Comparison of ENCODE assay signal across 10 cellular contexts in genomic region chr21:26840912-26841311, GRCh38. TPM values are rescaled to one million over a fixed set of nuclear protein-coding genes. Genes with fewer than 3 reads are reported as not detected.
DNase-seq lines count a peak whose midpoint lies in the region; ATAC-seq and TF ChIP-seq lines count a peak whose summit lies in the region.
"Had no signal": no experiment of that assay in that cellular context is flagged by ENCODE, and none has a peak within 500 bp of the region (broad histone marks: within the 10 kb centered on the region; RNA-seq: fewer than 3 reads in every experiment).

No MANE protein-coding gene starts in this region.

- DNase-seq in AG04449 (ENCODE audit: low read depth, low spot score) (peak; percentile 72), chondrocyte (ENCODE audit: low spot score) (no peak), mesothelial cell of epicardium (ENCODE audit: low spot score in 2 of 2, unreplicated experiment in 2 of 2) (no peak), Peyer's patch (no peak), MV-4-11 (lab: John Stamatoyannopoulos, UW) (no peak)
- DNase-seq in activated CD8-positive, alpha-beta memory T cell treated with anti-CD3 and anti-CD28 coated beads, Interleukin-2, amount 50 U/mL, for 4 hours, result no peak
- DNase-seq: activated CD4-positive, alpha-beta T cell treated with anti-CD3 and anti-CD28 coated beads, Interleukin-2, amount 50 U/mL, for 1 hour had no signal

- peaks cover 0 to 6% (median 0%) of the 10 kb centered on the region in 4 donors for H3K4me1 ChIP-seq in Peyer's patch

- POLR2A ChIA-PET in AG04449 (lab: Yijun Ruan, JAX), result interaction anchor here (0.6 kb wide), 1 partner anchor 12 kb away, joined by 3 read pairs; no protein-coding TSS in a partner anchor

- H3K27ac ChIP-seq in Peyer's patch, result no peak overlapping the region

- no peak for TF ChIP-seq POLR2A in Peyer's patch (IDR thresholded peaks at IDR 0.05)

- no peaks in the 10 kb centered on the region for H3K9me3 Mint-ChIP-seq in chondrocyte (ENCODE audit: low read depth)
- H3K9me3 Mint-ChIP-seq in mesothelial cell of epicardium, result no peaks in the 10 kb centered on the region
- H3K9me3 Mint-ChIP-seq: effector memory CD8-positive, alpha-beta T cell had no signal

- peaks cover 0 to 30% (median 0%) of the 10 kb centered on the region in 3 donors for H3K36me3 ChIP-seq in Peyer's patch

- H3K4me3 ChIP-seq in AG04449 (ENCODE audit: low read depth, low read length) (peak overlapping the region; percentile 40), Peyer's patch (peak overlapping the region in 2 of 4 donors; percentile 12 to 71)

- CTCF ChIA-PET in AG04449 (lab: Yijun Ruan, JAX), result interaction anchor here (0.9 to 4.2 kb wide), 10 partner anchors 9 to 1904 kb away, joined by 4 to 23 read pairs (median 6); no protein-coding TSS in a partner anchor

- no peaks in the 10 kb centered on the region for H3K27me3 ChIP-seq in Peyer's patch

- ATAC-seq in HG03432 (IDR thresholded peaks at IDR 0.05; ENCODE audit: unreplicated experiment), result no peak

- TF ChIP-seq EP300 in Ishikawa (IDR thresholded peaks at IDR 0.05; ENCODE audit: borderline replicate concordance), result no peak

- H3K36me3 Mint-ChIP-seq in chondrocyte (ENCODE audit: low read depth) (peaks cover 45% of the 10 kb centered on the region), mesothelial cell of epicardium (peaks cover 51% of the 10 kb centered on the region)

- no peaks in the 10 kb centered on the region for H3K9me3 ChIP-seq in Peyer's patch

- H3K4me3 Mint-ChIP-seq in chondrocyte (ENCODE audit: unreplicated experiment) (no peak overlapping the region), mesothelial cell of epicardium (peak overlapping the region; percentile 45)

- peaks cover 52% of the 10 kb centered on the region for H3K4me1 Mint-ChIP-seq in chondrocyte (ENCODE audit: low read depth)
- H3K4me1 Mint-ChIP-seq in mesothelial cell of epicardium, result peaks cover 37% of the 10 kb centered on the region

- TF ChIP-seq CTCF in AG04449 (IDR thresholded peaks at IDR 0.05; ENCODE audit: insufficient read depth, low read length, missing control alignments) (peak; percentile 0), chondrocyte (IDR thresholded peaks at IDR 0.05) (peak; percentile 56), mesothelial cell of epicardium (IDR thresholded peaks at IDR 0.05; ENCODE audit: unreplicated experiment) (no peak), Peyer's patch (IDR thresholded peaks at IDR 0.05) (no peak)

- H3K27me3 Mint-ChIP-seq in chondrocyte (ENCODE audit: low read depth) (no peaks in the 10 kb centered on the region), mesothelial cell of epicardium (ENCODE audit: low read depth) (no peaks in the 10 kb centered on the region)

- TF ChIP-seq RAD21 in Ishikawa (IDR thresholded peaks at IDR 0.05; ENCODE audit: low read depth), result no peak

- H3K27ac Mint-ChIP-seq in chondrocyte (ENCODE audit: unreplicated experiment) (no peak overlapping the region), mesothelial cell of epicardium (no peak overlapping the region)

TF ChIP-seq in Ishikawa, 13 proteins besides CTCF, POLR2A, EP300 and RAD21:
- 0 out of 2 replicates have a peak, but pooled peaks have one; percentile 33 for TF ChIP-seq NFIC (IDR thresholded peaks at IDR 0.05)
- TF ChIP-seq CEBPB (IDR thresholded peaks at IDR 0.05), result no peak

RNA-seq across cellular contexts. Expression of gene ADAMTS1, which starts 4.3 kb away (rescaled TPM):
- 27.2 to 91.2 TPM (median 29.7 TPM) in 3 replicates for total RNA-seq in chondrocyte
- total RNA-seq in mesothelial cell of epicardium, result 67.8 to 77.6 TPM (median 72.7 TPM) in 3 replicates
- total RNA-seq in Peyer's patch, result 100 to 1,000 TPM in 1 of 4 donors, 10 to 100 TPM in 3; 11.0 to 150 (median 28.8) TPM

Comparison
In these comparisons a context has a peak if more than half of its experiments do, and no peak if none do; other contexts are left out.
1. CTCF ChIP-seq: peak in AG04449 (single experiment) and chondrocyte (single experiment); none in mesothelial cell of epicardium (single experiment) and Peyer's patch (0 of 6).